In genomic region chr11:115964091-115964490, GRCh38 we compare ENCODE assay signal across 1 cellular context.
TF ChIP-seq lines count a peak whose summit lies in the region.

No MANE protein-coding gene starts in this region.

TF ChIP-seq in HepG2, 621 proteins besides CTCF, POLR2A, EP300 and RAD21 (continued from another document):
- TF ChIP-seq, protein P1, sequence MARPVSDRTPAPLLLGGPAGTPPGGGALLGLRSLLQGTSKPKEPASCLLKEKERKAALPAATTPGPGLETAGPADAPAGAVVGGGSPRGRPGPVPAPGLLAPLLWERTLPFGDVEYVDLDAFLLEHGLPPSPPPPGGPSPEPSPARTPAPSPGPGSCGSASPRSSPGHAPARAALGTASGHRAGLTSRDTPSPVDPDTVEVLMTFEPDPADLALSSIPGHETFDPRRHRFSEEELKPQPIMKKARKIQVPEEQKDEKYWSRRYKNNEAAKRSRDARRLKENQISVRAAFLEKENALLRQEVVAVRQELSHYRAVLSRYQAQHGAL (CRISPR knock-in tag; IDR thresholded peaks at IDR 0.05; ENCODE audit: not compliant biosample characterization), result no peak
